In genomic region chr20:50798650-50799049, GRCh38 we compare ENCODE assay signal across 18 cellular contexts. TPM values are rescaled to one million over a fixed set of nuclear protein-coding genes. Genes with fewer than 3 reads are reported as not detected.
DNase-seq lines count a peak whose midpoint lies in the region; ATAC-seq and TF ChIP-seq lines count a peak whose summit lies in the region.
"Had no signal": no experiment of that assay in that cellular context is flagged by ENCODE, and none has a peak within 500 bp of the region (broad histone marks: within the 10 kb centered on the region; RNA-seq: fewer than 3 reads in every experiment).

No MANE protein-coding gene starts in this region.

- H3K4me1 Mint-ChIP-seq in CD4-positive, alpha-beta T cell (ENCODE audit: low read depth) = peaks cover 15% of the 10 kb centered on the region
- peaks cover 16 to 59% (median 39%) of the 10 kb centered on the region in 4 donors for H3K4me1 Mint-ChIP-seq in naive thymus-derived CD8-positive, alpha-beta T cell

- in situ Hi-C loops in Panc1 (cut with HindIII; ENCODE audit: low pct_unique_long_range_greater_than_20kb, low sequenced_read_pairs) = no loop called here

- H3K36me3 ChIP-seq in Panc1 (ENCODE audit: control insufficient read depth, insufficient read depth, low read length) = no peaks in the 10 kb centered on the region
- H3K36me3 ChIP-seq: ovary had no signal

- no peak overlapping the region for H3K27ac ChIP-seq in CD4-positive, alpha-beta T cell (ENCODE audit: low read depth, low read length)
- no peak overlapping the region for H3K27ac ChIP-seq in Panc1 (ENCODE audit: low read length)
- H3K27ac ChIP-seq: coronary artery, foreskin keratinocyte, ovary, testis had no signal

- H3K4me1 ChIP-seq in Panc1 (ENCODE audit: control insufficient read depth, insufficient read depth, low read length) = peaks cover 7% of the 10 kb centered on the region
- H3K4me1 ChIP-seq: foreskin keratinocyte had no signal

- ATAC-seq in CD4-positive, alpha-beta T cell (ENCODE audit: poor library complexity) = no peak
- no peak for ATAC-seq in Panc1
- ATAC-seq in naive thymus-derived CD8-positive, alpha-beta T cell = no peak
- ATAC-seq in HG03097 (IDR thresholded peaks at IDR 0.05; ENCODE audit: low FRiP score, unreplicated experiment) = no peak
- no peak for ATAC-seq in GM21786 (IDR thresholded peaks at IDR 0.05; ENCODE audit: unreplicated experiment)
- ATAC-seq: foreskin keratinocyte, left lobe of liver, Right ventricle myocardium inferior, T-helper 17 cell had no signal

- H3K9me3 Mint-ChIP-seq in CD4-positive, alpha-beta T cell = no peaks in the 10 kb centered on the region
- no peaks in the 10 kb centered on the region for H3K9me3 Mint-ChIP-seq in naive thymus-derived CD8-positive, alpha-beta T cell

- peak overlapping the region; percentile 31 for H3K4me3 Mint-ChIP-seq in CD4-positive, alpha-beta T cell
- peak overlapping the region in 1 of 10 donors; percentile 16 for H3K4me3 Mint-ChIP-seq in naive thymus-derived CD8-positive, alpha-beta T cell
- H3K4me3 Mint-ChIP-seq: T-helper 17 cell had no signal

- H3K4me3 ChIP-seq in GM12875 (ENCODE audit: low read depth, low read length) (peak overlapping the region; percentile 7), Panc1 (ENCODE audit: low read depth in 2 of 2, low read length in 2 of 2) (no peak overlapping the region)
- H3K4me3 ChIP-seq: coronary artery, ovary, testis had no signal

- TSS peak; percentile 40 for BruUV-seq in Panc1 (replicated peaks; lab: Mats Ljungman, UMichigan)

- CTCF ChIA-PET in CD4-positive, alpha-beta T cell (lab: Charles Lee) = interaction anchor here (1.3 kb wide), 1 partner anchor 8 kb away, joined by 6 read pairs; no protein-coding TSS in a partner anchor
- CTCF ChIA-PET in Panc1 (lab: Charles Lee) = no interaction called here

- DNase-seq in CD4-positive, alpha-beta T cell = no peak
- no peak for DNase-seq in Panc1 (ENCODE audit: low read depth, low spot score)
- no peak for DNase-seq in naive thymus-derived CD8-positive, alpha-beta T cell
- no peak for DNase-seq in kidney glomerular epithelial cell (lab: John Stamatoyannopoulos, UW)
- DNase-seq in LoVo (ENCODE audit: low spot score) = no peak
- DNase-seq: foreskin keratinocyte; NCI-H187; NK-92 treated with Interleukin-12 subunit alpha and Interleukin-12 subunit beta, amount 100 ng/mL, for 24 hours; ovary; stimulated activated CD4-positive, alpha-beta T cell treated with anti-CD3 and anti-CD28 coated beads, Interleukin-4, amount 100 ng/mL, for 1 hour; T-helper 17 cell; testis had no signal

- POLR2A ChIA-PET in CD4-positive, alpha-beta T cell (lab: Charles Lee) = no interaction called here
- POLR2A ChIA-PET in Panc1 (lab: Charles Lee) = no interaction called here
- POLR2A ChIA-PET in naive thymus-derived CD8-positive, alpha-beta T cell (lab: Charles Lee) = interaction anchor here (0.6 to 11.3 kb wide), 3 partner anchors 14 to 130 kb away, joined by 6 to 272 read pairs (median 10); partner anchors contain the start of gene ADNP

- H3K9me3 ChIP-seq in CD4-positive, alpha-beta T cell (ENCODE audit: control insufficient read depth, low read length) = no peaks in the 10 kb centered on the region
- no peaks in the 10 kb centered on the region for H3K9me3 ChIP-seq in Panc1 (ENCODE audit: control insufficient read depth, insufficient read depth, low read depth, low read length)
- H3K9me3 ChIP-seq: ovary, testis had no signal

- no peaks in the 10 kb centered on the region for H3K27me3 ChIP-seq in CD4-positive, alpha-beta T cell (ENCODE audit: control insufficient read depth, insufficient read depth, low read length)
- no peaks in the 10 kb centered on the region for H3K27me3 ChIP-seq in Panc1 (ENCODE audit: control insufficient read depth, insufficient read depth, low read length)
- H3K27me3 ChIP-seq: foreskin keratinocyte, ovary, testis had no signal

- intact Hi-C loops in CD4-positive, alpha-beta T cell (cut with DNase I, micrococcal nuclease) = no loop called here
- intact Hi-C loops in Panc1 (cut with micrococcal nuclease; ENCODE audit: unreplicated experiment) = no loop called here

- H3K36me3 Mint-ChIP-seq in CD4-positive, alpha-beta T cell (ENCODE audit: low read depth) = peaks cover 10% of the 10 kb centered on the region
- peaks cover 0 to 11% (median 5%) of the 10 kb centered on the region in 3 donors for H3K36me3 Mint-ChIP-seq in naive thymus-derived CD8-positive, alpha-beta T cell

- no peaks in the 10 kb centered on the region for H3K27me3 Mint-ChIP-seq in CD4-positive, alpha-beta T cell
- no peaks in the 10 kb centered on the region for H3K27me3 Mint-ChIP-seq in naive thymus-derived CD8-positive, alpha-beta T cell
- H3K27me3 Mint-ChIP-seq: T-helper 17 cell had no signal

- H3K27ac Mint-ChIP-seq in CD4-positive, alpha-beta T cell = peak overlapping the region; percentile 19
- H3K27ac Mint-ChIP-seq in naive thymus-derived CD8-positive, alpha-beta T cell = peak overlapping the region in 9 of 10 donors; percentile 3 to 88 (median 65)

- TF ChIP-seq CTCF in CD4-positive, alpha-beta T cell (IDR thresholded peaks at IDR 0.05) = no peak
- TF ChIP-seq CTCF in GM12875 (IDR thresholded peaks at IDR 0.05; ENCODE audit: borderline replicate concordance, insufficient read depth, low read depth, low read length) = no peak
- no peak for TF ChIP-seq CTCF in Panc1 (IDR thresholded peaks at IDR 0.05)

RNA-seq across cellular contexts. Expression of gene BCAS4, which starts 3.8 kb away (rescaled TPM):
- total RNA-seq in CD4-positive, alpha-beta T cell = 10 to 100 TPM; 19.0 to 20.9 TPM
- total RNA-seq in Panc1 (2021; ENCODE audit: unreplicated experiment) = 34.8 TPM
- 76.6 TPM for polyA plus RNA-seq in Panc1 (2012; ENCODE audit: insufficient read length)
- total RNA-seq in naive thymus-derived CD8-positive, alpha-beta T cell = 10 to 100 TPM; 77.4 to 89.9 TPM
- 10 to 100 TPM; 33.5 to 51.5 (median 39.9) TPM for polyA plus RNA-seq in naive thymus-derived CD8-positive, alpha-beta T cell
